In genomic region chr9:135253305-135254004, GRCh38 we compare ENCODE assay signal across 1 cellular context.
TF ChIP-seq lines count a peak whose summit lies in the region.

No MANE protein-coding gene starts in this region.

TF ChIP-seq in K562, 482 proteins besides CTCF, POLR2A, EP300 and RAD21 (continued from another document):
- TF ChIP-seq ZNF263 (CRISPR knock-in tag; IDR thresholded peaks at IDR 0.05; ENCODE audit: borderline replicate concordance) (peak; percentile 53; the same call in 1 of the 2 replicates), JUND (IDR thresholded peaks at IDR 0.05; ENCODE audit: borderline replicate concordance, low read depth, low read length) (no peak), JUND (tag; IDR thresholded peaks at IDR 0.05; ENCODE audit: borderline replicate concordance, low read depth, low read length) (no peak), SIX5 (IDR thresholded peaks at IDR 0.05; ENCODE audit: borderline replicate concordance in 1 of 2, insufficient read depth in 1 of 2, low read depth in 1 of 2, low read length in 2 of 2) (no peak), NR2C1 (IDR thresholded peaks at IDR 0.05) (no peak), NR2C1 (tag; IDR thresholded peaks at IDR 0.05) (no peak), MYBL2 (IDR thresholded peaks at IDR 0.05; ENCODE audit: low read depth) (no peak), MYBL2 (CRISPR knock-in tag; IDR thresholded peaks at IDR 0.05; ENCODE audit: borderline replicate concordance) (no peak)
- TF ChIP-seq, protein P1, sequence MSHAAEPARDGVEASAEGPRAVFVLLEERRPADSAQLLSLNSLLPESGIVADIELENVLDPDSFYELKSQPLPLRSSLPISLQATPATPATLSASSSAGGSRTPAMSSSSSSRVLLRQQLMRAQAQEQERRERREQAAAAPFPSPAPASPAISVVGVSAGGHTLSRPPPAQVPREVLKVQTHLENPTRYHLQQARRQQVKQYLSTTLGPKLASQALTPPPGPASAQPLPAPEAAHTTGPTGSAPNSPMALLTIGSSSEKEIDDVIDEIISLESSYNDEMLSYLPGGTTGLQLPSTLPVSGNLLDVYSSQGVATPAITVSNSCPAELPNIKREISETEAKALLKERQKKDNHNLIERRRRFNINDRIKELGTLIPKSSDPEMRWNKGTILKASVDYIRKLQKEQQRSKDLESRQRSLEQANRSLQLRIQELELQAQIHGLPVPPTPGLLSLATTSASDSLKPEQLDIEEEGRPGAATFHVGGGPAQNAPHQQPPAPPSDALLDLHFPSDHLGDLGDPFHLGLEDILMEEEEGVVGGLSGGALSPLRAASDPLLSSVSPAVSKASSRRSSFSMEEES (CRISPR knock-in tag; IDR thresholded peaks at IDR 0.05): no peak
